Comparison of ENCODE assay signal across 1 cellular context in genomic region chr17:48551601-48552452, GRCh38.
TF ChIP-seq lines count a peak whose summit lies in the region.

No MANE protein-coding gene starts in this region.

TF ChIP-seq in H1, 55 proteins besides CTCF, POLR2A, EP300 and RAD21:
- TF ChIP-seq SP4 (IDR thresholded peaks at IDR 0.05; ENCODE audit: low read length) (no peak), EZH2 (IDR thresholded peaks at IDR 0.05; ENCODE audit: low read depth, low read length, severe bottlenecking) (peak; percentile 95), SUZ12 (IDR thresholded peaks at IDR 0.05; ENCODE audit: low read length) (peak; percentile 97)
